ENCODE assay signal across 15 cellular contexts in the genomic region with DNA sequence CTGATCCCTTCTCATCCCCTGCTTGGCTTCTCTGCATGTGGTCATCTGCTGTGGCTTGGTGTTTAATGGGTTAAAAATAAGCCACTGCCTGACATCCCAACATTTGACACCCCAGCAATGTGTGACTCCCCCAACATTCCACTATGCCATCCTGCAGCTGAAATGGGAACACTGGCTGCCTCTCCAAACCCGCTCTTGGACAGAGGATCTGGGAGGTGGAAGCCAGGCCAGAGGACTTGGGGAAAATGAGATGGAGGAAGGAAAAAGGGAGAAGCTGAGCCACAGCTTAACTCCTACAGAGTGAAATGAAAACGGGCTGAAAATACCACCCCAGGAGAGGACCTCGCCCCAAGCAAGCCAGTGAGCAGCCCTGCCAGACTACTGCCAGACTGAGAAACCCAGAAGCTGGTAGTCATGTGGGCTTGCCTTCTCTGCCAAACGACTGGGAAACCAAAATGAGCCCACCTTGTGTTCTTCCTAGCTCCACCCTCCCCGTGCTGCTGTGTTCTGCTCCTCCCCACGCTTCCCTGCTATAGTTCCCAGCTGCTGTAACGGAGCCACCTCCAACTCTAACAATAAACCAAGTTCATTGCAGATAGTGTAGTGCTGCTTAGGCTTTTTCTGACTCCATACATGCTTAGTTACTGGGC. TPM values are rescaled to one million over a fixed set of nuclear protein-coding genes. Genes with fewer than 3 reads are reported as not detected.
DNase-seq lines count a peak whose midpoint lies in the region; ATAC-seq and TF ChIP-seq lines count a peak whose summit lies in the region.
"Had no signal": no experiment of that assay in that cellular context is flagged by ENCODE, and none has a peak within 500 bp of the region (broad histone marks: within the 10 kb centered on the region; RNA-seq: fewer than 3 reads in every experiment).

No MANE protein-coding gene starts in this region.

- H3K27ac ChIP-seq in A673 (ENCODE audit: low read depth, low read length, poor library complexity, severe bottlenecking): peak overlapping the region; percentile 25
- H3K27ac ChIP-seq: Peyer's patch, VCaP had no signal

- intact Hi-C loops in A673 (cut with micrococcal nuclease; ENCODE audit: unreplicated experiment): no loop called here

- H3K36me3 ChIP-seq in A673 (ENCODE audit: insufficient read depth, low read length, poor library complexity, severe bottlenecking) (peaks cover 10% of the 10 kb centered on the region), H7 (replicated peaks; ENCODE audit: control insufficient read depth, insufficient read depth, low read length) (peaks cover 1% of the 10 kb centered on the region; the same call in 1 of the 2 replicates)

- no peak overlapping the region for H3K4me3 ChIP-seq in A673 (ENCODE audit: low read depth, low read length, poor library complexity, severe bottlenecking)
- no peak overlapping the region for H3K4me3 ChIP-seq in H7 (ENCODE audit: insufficient read depth, low read depth, low read length)
- no peak overlapping the region for H3K4me3 ChIP-seq in choroid plexus epithelial cell (ENCODE audit: low read depth, low read length)
- H3K4me3 ChIP-seq: Peyer's patch had no signal

- TSS peak; percentile 34 for BruUV-seq in A673 (replicated peaks; lab: Mats Ljungman, UMichigan)

- DNase-seq in A673 (ENCODE audit: low spot score): no peak
- peak; percentile 62 for DNase-seq in H7
- DNase-seq in choroid plexus epithelial cell (ENCODE audit: low read depth): peak; percentile 38
- peak; percentile 60 for DNase-seq in myocyte (ENCODE audit: low read depth)
- DNase-seq in NCI-H1694 treated with DMSO at 0.1 percent for 48 hours (lab: John Stamatoyannopoulos, UW): no peak
- no peak for DNase-seq in activated naive CD4-positive, alpha-beta T cell treated with Interleukin-2 at 50 U/mL for 16 hours
- no peak for DNase-seq in NCI-H1105 treated with DMSO at 0.1 percent for 48 hours (lab: John Stamatoyannopoulos, UW)
- DNase-seq: AML-193, kidney, NCI-H1048, NCI-H510A treated with DMSO at 0.1 percent for 48 hours, Peyer's patch, T-cell had no signal

- TF ChIP-seq CTCF in A673 (conservative IDR thresholded peaks at IDR 0.05; ENCODE audit: low read depth, low read length) (no peak), choroid plexus epithelial cell (conservative IDR thresholded peaks at IDR 0.05; ENCODE audit: low read depth, low read length) (no peak)

- no peak for ATAC-seq in HG02759 (IDR thresholded peaks at IDR 0.05; ENCODE audit: unreplicated experiment)
- ATAC-seq: T-cell had no signal

- H3K4me1 ChIP-seq in A673 (ENCODE audit: insufficient read depth, low read length, poor library complexity, severe bottlenecking): no peaks in the 10 kb centered on the region
- H3K4me1 ChIP-seq: Peyer's patch had no signal

- CTCF ChIA-PET in A673 (lab: Charles Lee): no interaction called here

- no peaks in the 10 kb centered on the region for H3K27me3 ChIP-seq in A673 (replicated peaks; ENCODE audit: insufficient read depth, low read depth, low read length, poor library complexity)
- no peaks in the 10 kb centered on the region for H3K27me3 ChIP-seq in H7 (ENCODE audit: control insufficient read depth, insufficient read depth, low read length)
- H3K27me3 ChIP-seq: Peyer's patch had no signal

- POLR2A ChIA-PET in A673 (lab: Charles Lee; ENCODE audit: low non-redundant PET): interaction anchor here (0.6 kb wide), 1 partner anchor 21 kb away, joined by 4 read pairs; no protein-coding TSS in a partner anchor

- H3K9me3 ChIP-seq in A673 (ENCODE audit: low read depth, low read length, poor library complexity, severe bottlenecking): no peaks in the 10 kb centered on the region
- H3K9me3 ChIP-seq: Peyer's patch had no signal

RNA-seq across cellular contexts. Expression of a gene that starts 13.7 kb away (rescaled TPM):
- 65.8 and 83.8 TPM in 2 replicates for total RNA-seq in A673 (2021)
- 0.67 and 1.8 TPM in 2 replicates for total RNA-seq in H7 (2014; rRNA removed; shearing (Covaris generic))
- 332 and 364 TPM in 2 replicates for total RNA-seq in myocyte
- polyA plus RNA-seq in myocyte (2012): 158 TPM

RNA-seq across cellular contexts. Expression of a gene that starts 38.2 kb away (rescaled TPM):
- total RNA-seq in A673 (2021) (66.0 and 74.5 TPM in 2 replicates), myocyte (74.8 and 86.4 TPM in 2 replicates)
- 36.6 and 43.5 TPM in 2 replicates for total RNA-seq in H7 (2014; rRNA removed; shearing (Covaris generic))
- 53.2 TPM for polyA plus RNA-seq in myocyte (2012)

RNA-seq across cellular contexts. Expression of a gene that starts 58.9 kb away (rescaled TPM):
- total RNA-seq in A673 (2021) (33.5 and 40.4 TPM in 2 replicates), myocyte (9.9 and 10.5 TPM in 2 replicates)
- 10.5 and 11.7 TPM in 2 replicates for total RNA-seq in H7 (2014; rRNA removed; shearing (Covaris generic))
- polyA plus RNA-seq in myocyte (2012): 24.4 TPM

Comparison
In these comparisons a context has a peak if more than half of its experiments do, and no peak if none do; other contexts are left out.
1. DNase-seq: peak in H7 (single experiment), choroid plexus epithelial cell (single experiment) and myocyte (single experiment); none in A673 (single experiment), NCI-H1694 treated with DMSO at 0.1 percent for 48 hours (single experiment), activated naive CD4-positive, alpha-beta T cell treated with Interleukin-2 at 50 U/mL for 16 hours (single experiment) and NCI-H1105 treated with DMSO at 0.1 percent for 48 hours (single experiment).
2. RNA of a gene that starts 13.7 kb away (total RNA-seq): 332 to 364 TPM in myocyte and 65.8 to 83.8 TPM in A673; 0.67 to 1.8 TPM in H7; every median in the first group is over 10 times any median in the second.